In the genomic region with DNA sequence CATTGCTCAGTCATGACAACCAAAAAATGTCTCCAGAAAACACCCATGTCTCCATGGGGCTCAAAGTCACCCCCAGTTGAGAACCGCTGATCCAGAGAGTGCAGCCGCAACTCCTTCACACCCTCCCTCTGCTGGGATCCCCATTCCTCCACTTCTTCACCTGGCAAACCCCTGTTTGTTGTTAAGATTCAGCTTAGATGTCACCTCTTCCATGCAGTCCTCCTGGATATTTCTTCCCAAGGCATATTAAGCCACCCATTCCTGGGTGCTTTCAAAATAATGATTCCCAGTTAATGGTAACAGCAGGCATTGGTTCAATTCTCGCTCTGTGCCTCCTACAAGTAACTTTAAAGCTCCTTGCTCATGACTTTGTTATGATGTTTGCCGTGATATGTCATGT, we compare ENCODE assay signal across 27 cellular contexts. TPM values are rescaled to one million over a fixed set of nuclear protein-coding genes. Genes with fewer than 3 reads are reported as not detected.
"Had no signal": no experiment of that assay in that cellular context is flagged by ENCODE, and none has a peak within 500 bp of the region (broad histone marks: within the 10 kb centered on the region; RNA-seq: fewer than 3 reads in every experiment).

No MANE protein-coding gene starts in this region.

- H3K36me3 Mint-ChIP-seq: activated CD8-positive, alpha-beta memory T cell treated with anti-CD3 and anti-CD28 coated beads, Interleukin-2, amount 10 ng/mL, durations not matched to agents 7 days and 5 days; activated naive CD4-positive, alpha-beta T cell treated with anti-CD3 and anti-CD28 coated beads, Interleukin-2, amount 10 ng/mL, durations not matched to agents 7 days and 5 days; activated naive CD4-positive, alpha-beta T cell treated with anti-CD3 and anti-CD28 coated beads, Interleukin-2, amount 50 U/mL, for 24 hours; activated naive CD8-positive, alpha-beta T cell; activated naive CD8-positive, alpha-beta T cell treated with anti-CD3 and anti-CD28 coated beads, Interleukin-2, amount 10 ng/mL, durations not matched to agents 7 days and 5 days; brain had no signal

- H3K4me1 Mint-ChIP-seq: activated B cell treated with CpG ODN at 0.5 μM for 24 hours; activated CD4-positive, alpha-beta memory T cell treated with anti-CD3 and anti-CD28 coated beads, Interleukin-2, amount 10 ng/mL, durations not matched to agents 7 days and 5 days; activated CD8-positive, alpha-beta memory T cell treated with anti-CD3 and anti-CD28 coated beads, Interleukin-2, amount 10 ng/mL, durations not matched to agents 7 days and 5 days; brain had no signal

- DNase-seq: activated B cell treated with CpG ODN at 0.5 μM for 24 hours; activated CD4-positive, CD25-positive, alpha-beta regulatory T cell treated with anti-CD3 and anti-CD28 coated beads, Interleukin-2, amount 50 U/mL, for 72 hours; activated CD8-positive, alpha-beta memory T cell treated with anti-CD3 and anti-CD28 coated beads for 24 hours; activated CD8-positive, alpha-beta memory T cell treated with anti-CD3 and anti-CD28 coated beads, Interleukin-2, amount 10 ng/mL, durations not matched to agents 7 days and 5 days; activated CD8-positive, alpha-beta memory T cell treated with anti-CD3 and anti-CD28 coated beads, Interleukin-2, amount 50 U/mL, for 48 hours; activated gamma-delta T cell; activated naive CD8-positive, alpha-beta T cell treated with anti-CD3 and anti-CD28 coated beads, Interleukin-2, amount 10 ng/mL, durations not matched to agents 7 days and 5 days; activated T-cell treated with anti-CD3 and anti-CD28 coated beads, Interleukin-2, amount 50 U/mL, for 24 hours; activated T-cell treated with anti-CD3 and anti-CD28 coated beads, Interleukin-2, amount 50 U/mL, for 48 hours; amygdala; central memory CD4-positive, alpha-beta T cell had no signal

- H3K4me3 Mint-ChIP-seq: activated B cell treated with CpG ODN at 0.5 μM for 24 hours; activated CD4-positive, alpha-beta memory T cell treated with anti-CD3 and anti-CD28 coated beads, Interleukin-2, amount 10 ng/mL, durations not matched to agents 7 days and 5 days; activated CD4-positive, alpha-beta T cell treated with anti-CD3 and anti-CD28 coated beads, Interleukin-2, amount 10 ng/mL, durations not matched to agents 7 days and 5 days; activated CD8-positive, alpha-beta memory T cell treated with anti-CD3 and anti-CD28 coated beads, Interleukin-2, amount 10 ng/mL, durations not matched to agents 7 days and 5 days; activated CD8-positive, alpha-beta T cell treated with anti-CD3 and anti-CD28 coated beads, Interleukin-2, amount 10 ng/mL, durations not matched to agents 7 days and 5 days; activated naive CD4-positive, alpha-beta T cell treated with anti-CD3 and anti-CD28 coated beads, Interleukin-2, amount 10 ng/mL, durations not matched to agents 7 days and 5 days; activated naive CD4-positive, alpha-beta T cell treated with anti-CD3 and anti-CD28 coated beads, Interleukin-2, amount 50 U/mL, for 24 hours; activated naive CD8-positive, alpha-beta T cell; activated naive CD8-positive, alpha-beta T cell treated with anti-CD3 and anti-CD28 coated beads, Interleukin-2, amount 10 ng/mL, durations not matched to agents 7 days and 5 days; activated naive CD8-positive, alpha-beta T cell treated with anti-CD3 and anti-CD28 coated beads, Interleukin-2, amount 50 U/mL, for 24 hours; activated T-cell treated with anti-CD3 and anti-CD28 coated beads, Interleukin-2, amount 50 U/mL, for 24 hours; brain; T-helper 1 cell treated with Interleukin-12 subunit alpha and Interleukin-12 subunit beta and Interleukin-4 antibody, amounts not matched to agents 30 μg/mL and 1 μg/mL, for 36 hours; T-helper 2 cell treated with Interferon-gamma antibody and Interleukin-4, amounts not matched to agents 5 μg/mL and 100 μg/mL, for 36 hours had no signal

- H3K27ac ChIP-seq: ascending aorta had no signal

- H3K9me3 Mint-ChIP-seq: activated B cell treated with CpG ODN at 0.5 μM for 24 hours; activated CD4-positive, alpha-beta memory T cell treated with anti-CD3 and anti-CD28 coated beads, Interleukin-2, amount 10 ng/mL, durations not matched to agents 7 days and 5 days; activated CD4-positive, alpha-beta T cell treated with anti-CD3 and anti-CD28 coated beads, Interleukin-2, amount 10 ng/mL, durations not matched to agents 7 days and 5 days; activated naive CD4-positive, alpha-beta T cell treated with anti-CD3 and anti-CD28 coated beads, Interleukin-2, amount 10 ng/mL, durations not matched to agents 7 days and 5 days; activated naive CD4-positive, alpha-beta T cell treated with anti-CD3 and anti-CD28 coated beads, Interleukin-2, amount 50 U/mL, for 24 hours; activated naive CD8-positive, alpha-beta T cell treated with anti-CD3 and anti-CD28 coated beads, Interleukin-2, amount 50 U/mL, for 24 hours; activated T-cell treated with anti-CD3 and anti-CD28 coated beads, Interleukin-2, amount 50 U/mL, for 24 hours; activated T-helper 2 cell treated with anti-CD3 and anti-CD28 coated beads, Interferon-gamma antibody, Interleukin-2, Interleukin-4, amounts not matched to agents 10 μg/mL and 5 μg/mL and 100 μg/mL, durations not matched to agents 14 hours and 24 hours and 36 hours; T-helper 1 cell treated with Interleukin-12 subunit alpha and Interleukin-12 subunit beta and Interleukin-4 antibody, amounts not matched to agents 30 μg/mL and 1 μg/mL, for 36 hours; T-helper 2 cell treated with Interferon-gamma antibody and Interleukin-4, amounts not matched to agents 5 μg/mL and 100 μg/mL, for 36 hours had no signal

- H3K4me3 ChIP-seq: ascending aorta had no signal

- H3K27ac Mint-ChIP-seq: activated B cell treated with CpG ODN at 0.5 μM for 24 hours; activated CD4-positive, alpha-beta memory T cell treated with anti-CD3 and anti-CD28 coated beads, Interleukin-2, amount 10 ng/mL, durations not matched to agents 7 days and 5 days; activated CD4-positive, alpha-beta T cell treated with anti-CD3 and anti-CD28 coated beads, Interleukin-2, amount 10 ng/mL, durations not matched to agents 7 days and 5 days; activated CD8-positive, alpha-beta memory T cell treated with anti-CD3 and anti-CD28 coated beads, Interleukin-2, amount 10 ng/mL, durations not matched to agents 7 days and 5 days; activated CD8-positive, alpha-beta T cell treated with anti-CD3 and anti-CD28 coated beads, Interleukin-2, amount 10 ng/mL, durations not matched to agents 7 days and 5 days; activated naive CD4-positive, alpha-beta T cell treated with anti-CD3 and anti-CD28 coated beads, Interleukin-2, amount 10 ng/mL, durations not matched to agents 7 days and 5 days; activated naive CD4-positive, alpha-beta T cell treated with anti-CD3 and anti-CD28 coated beads, Interleukin-2, amount 50 U/mL, for 24 hours; activated naive CD8-positive, alpha-beta T cell; activated naive CD8-positive, alpha-beta T cell treated with anti-CD3 and anti-CD28 coated beads, Interleukin-2, amount 10 ng/mL, durations not matched to agents 7 days and 5 days; activated naive CD8-positive, alpha-beta T cell treated with anti-CD3 and anti-CD28 coated beads, Interleukin-2, amount 50 U/mL, for 24 hours; activated T-cell treated with anti-CD3 and anti-CD28 coated beads, Interleukin-2, amount 50 U/mL, for 24 hours; activated T-helper 2 cell treated with anti-CD3 and anti-CD28 coated beads, Interferon-gamma antibody, Interleukin-2, Interleukin-4, amounts not matched to agents 10 μg/mL and 5 μg/mL and 100 μg/mL, durations not matched to agents 14 hours and 24 hours and 36 hours; brain; T-helper 1 cell treated with Interleukin-12 subunit alpha and Interleukin-12 subunit beta and Interleukin-4 antibody, amounts not matched to agents 30 μg/mL and 1 μg/mL, for 36 hours; T-helper 2 cell treated with Interferon-gamma antibody and Interleukin-4, amounts not matched to agents 5 μg/mL and 100 μg/mL, for 36 hours had no signal

- ATAC-seq: activated CD8-positive, alpha-beta memory T cell treated with anti-CD3 and anti-CD28 coated beads, Interleukin-2, amount 10 ng/mL, durations not matched to agents 7 days and 5 days; activated CD8-positive, alpha-beta T cell treated with anti-CD3 and anti-CD28 coated beads, Interleukin-2, amount 10 ng/mL, durations not matched to agents 7 days and 5 days had no signal

- H3K9me3 ChIP-seq: ascending aorta had no signal

- H3K4me1 ChIP-seq: ascending aorta had no signal

- H3K36me3 ChIP-seq: ascending aorta had no signal

- H3K27me3 ChIP-seq: ascending aorta had no signal

- FAIRE-seq: TTC549 had no signal

- H3K27me3 Mint-ChIP-seq: activated naive CD4-positive, alpha-beta T cell treated with anti-CD3 and anti-CD28 coated beads, Interleukin-2, amount 50 U/mL, for 24 hours had no signal

RNA-seq across cellular contexts. Expression of a gene that starts 4.0 kb away (rescaled TPM):
- total RNA-seq: activated B cell treated with CpG ODN at 0.5 μM for 24 hours; activated CD4-positive, alpha-beta memory T cell treated with anti-CD3 and anti-CD28 coated beads, Interleukin-2, amount 10 ng/mL, durations not matched to agents 7 days and 5 days; activated CD4-positive, alpha-beta T cell treated with anti-CD3 and anti-CD28 coated beads, Interleukin-2, amount 10 ng/mL, durations not matched to agents 7 days and 5 days; activated CD8-positive, alpha-beta memory T cell treated with anti-CD3 and anti-CD28 coated beads, Interleukin-2, amount 10 ng/mL, durations not matched to agents 7 days and 5 days; activated CD8-positive, alpha-beta T cell treated with anti-CD3 and anti-CD28 coated beads, Interleukin-2, amount 10 ng/mL, durations not matched to agents 7 days and 5 days; activated naive CD8-positive, alpha-beta T cell treated with anti-CD3 and anti-CD28 coated beads, Interleukin-2, amount 10 ng/mL, durations not matched to agents 7 days and 5 days; activated T-helper 2 cell treated with anti-CD3 and anti-CD28 coated beads, Interferon-gamma antibody, Interleukin-2, Interleukin-4, amounts not matched to agents 10 μg/mL and 5 μg/mL and 100 μg/mL, durations not matched to agents 14 hours and 24 hours and 36 hours; ascending aorta; cardiac septum; cerebellum had no signal
- polyA plus RNA-seq: adipose tissue had no signal

RNA-seq across cellular contexts. Expression of a gene that starts 24.0 kb away (rescaled TPM):
- total RNA-seq: activated B cell treated with CpG ODN at 0.5 μM for 24 hours; activated CD4-positive, alpha-beta memory T cell treated with anti-CD3 and anti-CD28 coated beads, Interleukin-2, amount 10 ng/mL, durations not matched to agents 7 days and 5 days; activated CD4-positive, alpha-beta T cell treated with anti-CD3 and anti-CD28 coated beads, Interleukin-2, amount 10 ng/mL, durations not matched to agents 7 days and 5 days; activated CD8-positive, alpha-beta memory T cell treated with anti-CD3 and anti-CD28 coated beads, Interleukin-2, amount 10 ng/mL, durations not matched to agents 7 days and 5 days; activated CD8-positive, alpha-beta T cell treated with anti-CD3 and anti-CD28 coated beads, Interleukin-2, amount 10 ng/mL, durations not matched to agents 7 days and 5 days; activated naive CD8-positive, alpha-beta T cell treated with anti-CD3 and anti-CD28 coated beads, Interleukin-2, amount 10 ng/mL, durations not matched to agents 7 days and 5 days; activated T-helper 2 cell treated with anti-CD3 and anti-CD28 coated beads, Interferon-gamma antibody, Interleukin-2, Interleukin-4, amounts not matched to agents 10 μg/mL and 5 μg/mL and 100 μg/mL, durations not matched to agents 14 hours and 24 hours and 36 hours; ascending aorta; cardiac septum; cerebellum had no signal
